Comparison of ENCODE assay signal across 15 cellular contexts in the genomic region with DNA sequence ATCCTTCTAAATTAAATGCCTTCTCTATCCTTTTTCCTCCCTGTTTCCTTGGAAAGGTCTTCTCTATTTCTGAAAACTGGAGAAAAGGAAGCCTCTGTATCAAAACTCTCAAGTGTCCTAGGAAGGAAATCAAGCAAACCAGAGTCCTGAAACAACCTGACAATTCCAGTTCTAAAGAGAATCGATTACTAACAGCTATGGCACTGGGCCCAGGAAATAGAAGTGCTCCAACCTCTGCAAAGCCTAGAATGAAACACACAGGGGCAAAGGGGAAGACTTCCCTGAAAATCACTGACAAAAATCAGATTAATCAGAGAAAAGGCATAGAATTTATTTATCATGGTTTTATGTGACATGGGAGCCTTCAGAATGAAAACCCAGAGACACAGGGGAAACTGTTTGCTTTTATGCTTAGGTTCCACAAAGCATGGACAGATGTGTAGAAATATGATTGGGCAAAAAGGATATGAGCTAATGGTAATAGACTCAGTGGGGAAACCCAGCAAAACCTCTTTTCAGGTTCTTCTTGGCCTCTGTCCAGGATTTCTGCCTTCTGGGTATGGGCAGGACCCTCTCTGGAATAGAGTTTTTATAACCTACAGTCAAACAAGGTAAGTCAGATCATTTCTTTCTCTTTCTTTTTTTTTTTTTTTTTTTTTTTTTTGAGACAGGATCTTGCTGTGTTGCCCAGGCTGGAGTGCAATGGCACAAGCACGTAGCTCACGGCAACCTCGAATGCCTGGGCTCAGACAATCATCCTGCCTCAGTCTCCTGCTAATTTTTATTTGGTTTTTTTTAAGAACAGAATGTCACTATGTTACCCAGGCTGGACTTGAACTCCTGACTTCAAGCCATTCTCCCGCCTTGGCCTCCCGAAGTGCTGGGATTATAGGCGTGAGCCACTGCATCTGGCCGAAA.
DNase-seq lines count a peak whose midpoint lies in the region; ATAC-seq and TF ChIP-seq lines count a peak whose summit lies in the region.
"Had no signal": no experiment of that assay in that cellular context is flagged by ENCODE, and none has a peak within 500 bp of the region (broad histone marks: within the 10 kb centered on the region; RNA-seq: fewer than 3 reads in every experiment).

No MANE protein-coding gene starts in this region.

- ATAC-seq in WTC11 (no peak), left colon (peak; percentile 82), HG03354 (IDR thresholded peaks at IDR 0.05; ENCODE audit: poor library complexity, severe bottlenecking, unreplicated experiment) (no peak)

- intact Hi-C loops in left colon (cut with DNase I, micrococcal nuclease): no loop called here

- no peak overlapping the region for H3K27ac Mint-ChIP-seq in WTC11
- H3K27ac Mint-ChIP-seq in type B pancreatic cell: peak overlapping the region; percentile 89
- H3K27ac Mint-ChIP-seq: activated CD4-positive, alpha-beta T cell treated with anti-CD3 and anti-CD28 coated beads, Interleukin-2, amount 10 ng/mL, durations not matched to agents 24 days and 14 days had no signal

- no peak overlapping the region for H3K4me3 Mint-ChIP-seq in WTC11
- peak overlapping the region; percentile 30 for H3K4me3 Mint-ChIP-seq in type B pancreatic cell
- H3K4me3 Mint-ChIP-seq: activated CD4-positive, alpha-beta T cell treated with anti-CD3 and anti-CD28 coated beads, Interleukin-2, amount 10 ng/mL, durations not matched to agents 24 days and 14 days had no signal

- CTCF ChIA-PET in WTC11 (lab: Charles Lee): interaction anchor here (0.5 to 1.2 kb wide), 3 partner anchors 134 to 273 kb away, joined by 3 to 5 read pairs (median 3); no protein-coding TSS in a partner anchor

- no peak overlapping the region for H3K27ac ChIP-seq in osteoblast (ENCODE audit: low read depth, low read length)
- H3K27ac ChIP-seq: cardiac muscle cell, RWPE1, suprapubic skin had no signal

- H3K4me2 ChIP-seq in osteoblast (ENCODE audit: insufficient read depth, low read length): no peak overlapping the region

- H3K36me3 ChIP-seq in osteoblast (ENCODE audit: insufficient read depth, low read length): no peaks in the 10 kb centered on the region
- H3K36me3 ChIP-seq: cardiac muscle cell, suprapubic skin had no signal

- H3K4me1 ChIP-seq in osteoblast (ENCODE audit: insufficient read depth, low read length): peaks cover under 1% of the 10 kb centered on the region

- H3K9me3 Mint-ChIP-seq in WTC11: peaks cover 12% of the 10 kb centered on the region
- peaks cover 7% of the 10 kb centered on the region for H3K9me3 Mint-ChIP-seq in type B pancreatic cell
- H3K9me3 Mint-ChIP-seq: activated CD4-positive, alpha-beta T cell treated with anti-CD3 and anti-CD28 coated beads, Interleukin-2, amount 10 ng/mL, durations not matched to agents 24 days and 14 days had no signal

- H3K9me3 ChIP-seq in osteoblast (ENCODE audit: low read depth, low read length): no peaks in the 10 kb centered on the region
- H3K9me3 ChIP-seq: suprapubic skin had no signal

- H3K27me3 Mint-ChIP-seq in WTC11 (ENCODE audit: low read depth) (no peaks in the 10 kb centered on the region), type B pancreatic cell (no peaks in the 10 kb centered on the region)

- no peaks in the 10 kb centered on the region for H3K79me2 ChIP-seq in osteoblast (ENCODE audit: insufficient read depth, low read length)

- no peaks in the 10 kb centered on the region for H4K20me1 ChIP-seq in osteoblast (ENCODE audit: insufficient read depth, low read length)

- H3K4me1 Mint-ChIP-seq in WTC11 (peaks cover 49% of the 10 kb centered on the region), type B pancreatic cell (ENCODE audit: unreplicated experiment) (peaks cover 56% of the 10 kb centered on the region)
- H3K4me1 Mint-ChIP-seq: activated CD4-positive, alpha-beta T cell treated with anti-CD3 and anti-CD28 coated beads, Interleukin-2, amount 10 ng/mL, durations not matched to agents 24 days and 14 days had no signal

- H3K4me3 ChIP-seq in osteoblast (ENCODE audit: insufficient read depth, low read length): no peak overlapping the region
- H3K4me3 ChIP-seq: cardiac muscle cell, suprapubic skin had no signal

- no peak overlapping the region for H2AFZ ChIP-seq in osteoblast (ENCODE audit: low read length)

- H3K36me3 Mint-ChIP-seq in WTC11 (peaks cover 6% of the 10 kb centered on the region), type B pancreatic cell (peaks cover 10% of the 10 kb centered on the region)

- no peaks in the 10 kb centered on the region for H3K27me3 ChIP-seq in osteoblast (ENCODE audit: insufficient read depth, low read length)
- H3K27me3 ChIP-seq: cardiac muscle cell, suprapubic skin had no signal

- TF ChIP-seq CTCF in WTC11 (IDR thresholded peaks at IDR 0.05): no peak
- no peak for TF ChIP-seq CTCF in type B pancreatic cell (conservative IDR thresholded peaks at IDR 0.05)
- TF ChIP-seq CTCF in osteoblast (IDR thresholded peaks at IDR 0.05; ENCODE audit: extremely low read depth, low read depth, low read length): no peak

- DNase-seq in SHP77 treated with DMSO at 0.1 percent for 48 hours (lab: John Stamatoyannopoulos, UW): peak; percentile 3
- DNase-seq in SHP77 (lab: John Stamatoyannopoulos, UW): no peak
- DNase-seq in WTC11 (ENCODE audit: low spot score): no peak
- DNase-seq in left colon: peak; percentile 22 to 48
- no peak for DNase-seq in type B pancreatic cell (ENCODE audit: extremely low spot score, unreplicated experiment)
- no peak for DNase-seq in activated gamma-delta T cell treated with Interleukin-2 at 50 U/mL for 16 hours
- DNase-seq in osteoblast (ENCODE audit: insufficient read length, low spot score, missing footprints): no peak
- DNase-seq: activated CD4-positive, alpha-beta T cell treated with anti-CD3 and anti-CD28 coated beads, Interleukin-2, amount 10 ng/mL, durations not matched to agents 24 days and 14 days; DND-41; KG1; NCI-H2081 treated with DMSO at 0.1 percent for 48 hours had no signal

- POLR2A ChIA-PET in WTC11 (lab: Charles Lee): no interaction called here

TF ChIP-seq in WTC11, 78 proteins besides CTCF, POLR2A, EP300 and RAD21:
- TF ChIP-seq ZNF671 (CRISPR knock-in tag; IDR thresholded peaks at IDR 0.05) (no peak), ZNF121 (CRISPR knock-in tag; IDR thresholded peaks at IDR 0.05) (peak; percentile 62; the same call in 1 of the 2 replicates), SOX15 (CRISPR knock-in tag; IDR thresholded peaks at IDR 0.05) (no peak)
- TF ChIP-seq, protein P1, sequence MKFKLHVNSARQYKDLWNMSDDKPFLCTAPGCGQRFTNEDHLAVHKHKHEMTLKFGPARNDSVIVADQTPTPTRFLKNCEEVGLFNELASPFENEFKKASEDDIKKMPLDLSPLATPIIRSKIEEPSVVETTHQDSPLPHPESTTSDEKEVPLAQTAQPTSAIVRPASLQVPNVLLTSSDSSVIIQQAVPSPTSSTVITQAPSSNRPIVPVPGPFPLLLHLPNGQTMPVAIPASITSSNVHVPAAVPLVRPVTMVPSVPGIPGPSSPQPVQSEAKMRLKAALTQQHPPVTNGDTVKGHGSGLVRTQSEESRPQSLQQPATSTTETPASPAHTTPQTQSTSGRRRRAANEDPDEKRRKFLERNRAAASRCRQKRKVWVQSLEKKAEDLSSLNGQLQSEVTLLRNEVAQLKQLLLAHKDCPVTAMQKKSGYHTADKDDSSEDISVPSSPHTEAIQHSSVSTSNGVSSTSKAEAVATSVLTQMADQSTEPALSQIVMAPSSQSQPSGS (CRISPR knock-in tag; IDR thresholded peaks at IDR 0.05; ENCODE audit: borderline replicate concordance, low read depth): no peak
- TF ChIP-seq, protein P2, sequence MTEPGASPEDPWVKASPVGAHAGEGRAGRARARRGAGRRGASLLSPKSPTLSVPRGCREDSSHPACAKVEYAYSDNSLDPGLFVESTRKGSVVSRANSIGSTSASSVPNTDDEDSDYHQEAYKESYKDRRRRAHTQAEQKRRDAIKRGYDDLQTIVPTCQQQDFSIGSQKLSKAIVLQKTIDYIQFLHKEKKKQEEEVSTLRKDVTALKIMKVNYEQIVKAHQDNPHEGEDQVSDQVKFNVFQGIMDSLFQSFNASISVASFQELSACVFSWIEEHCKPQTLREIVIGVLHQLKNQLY (CRISPR knock-in tag; IDR thresholded peaks at IDR 0.05): no peak
- TF ChIP-seq, protein P3, sequence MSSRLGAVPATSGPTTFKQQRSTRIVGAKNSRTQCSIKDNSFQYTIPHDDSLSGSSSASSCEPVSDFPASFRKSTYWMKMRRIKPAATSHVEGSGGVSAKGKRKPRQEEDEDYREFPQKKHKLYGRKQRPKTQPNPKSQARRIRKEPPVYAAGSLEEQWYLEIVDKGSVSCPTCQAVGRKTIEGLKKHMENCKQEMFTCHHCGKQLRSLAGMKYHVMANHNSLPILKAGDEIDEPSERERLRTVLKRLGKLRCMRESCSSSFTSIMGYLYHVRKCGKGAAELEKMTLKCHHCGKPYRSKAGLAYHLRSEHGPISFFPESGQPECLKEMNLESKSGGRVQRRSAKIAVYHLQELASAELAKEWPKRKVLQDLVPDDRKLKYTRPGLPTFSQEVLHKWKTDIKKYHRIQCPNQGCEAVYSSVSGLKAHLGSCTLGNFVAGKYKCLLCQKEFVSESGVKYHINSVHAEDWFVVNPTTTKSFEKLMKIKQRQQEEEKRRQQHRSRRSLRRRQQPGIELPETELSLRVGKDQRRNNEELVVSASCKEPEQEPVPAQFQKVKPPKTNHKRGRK (CRISPR knock-in tag; IDR thresholded peaks at IDR 0.05; ENCODE audit: borderline replicate concordance): no peak
- TF ChIP-seq, protein P4, sequence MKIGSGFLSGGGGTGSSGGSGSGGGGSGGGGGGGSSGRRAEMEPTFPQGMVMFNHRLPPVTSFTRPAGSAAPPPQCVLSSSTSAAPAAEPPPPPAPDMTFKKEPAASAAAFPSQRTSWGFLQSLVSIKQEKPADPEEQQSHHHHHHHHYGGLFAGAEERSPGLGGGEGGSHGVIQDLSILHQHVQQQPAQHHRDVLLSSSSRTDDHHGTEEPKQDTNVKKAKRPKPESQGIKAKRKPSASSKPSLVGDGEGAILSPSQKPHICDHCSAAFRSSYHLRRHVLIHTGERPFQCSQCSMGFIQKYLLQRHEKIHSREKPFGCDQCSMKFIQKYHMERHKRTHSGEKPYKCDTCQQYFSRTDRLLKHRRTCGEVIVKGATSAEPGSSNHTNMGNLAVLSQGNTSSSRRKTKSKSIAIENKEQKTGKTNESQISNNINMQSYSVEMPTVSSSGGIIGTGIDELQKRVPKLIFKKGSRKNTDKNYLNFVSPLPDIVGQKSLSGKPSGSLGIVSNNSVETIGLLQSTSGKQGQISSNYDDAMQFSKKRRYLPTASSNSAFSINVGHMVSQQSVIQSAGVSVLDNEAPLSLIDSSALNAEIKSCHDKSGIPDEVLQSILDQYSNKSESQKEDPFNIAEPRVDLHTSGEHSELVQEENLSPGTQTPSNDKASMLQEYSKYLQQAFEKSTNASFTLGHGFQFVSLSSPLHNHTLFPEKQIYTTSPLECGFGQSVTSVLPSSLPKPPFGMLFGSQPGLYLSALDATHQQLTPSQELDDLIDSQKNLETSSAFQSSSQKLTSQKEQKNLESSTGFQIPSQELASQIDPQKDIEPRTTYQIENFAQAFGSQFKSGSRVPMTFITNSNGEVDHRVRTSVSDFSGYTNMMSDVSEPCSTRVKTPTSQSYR (CRISPR knock-in tag; IDR thresholded peaks at IDR 0.05): no peak

Comparison
In these comparisons a context has a peak if more than half of its experiments do, and no peak if none do; other contexts are left out.
1. DNase-seq: peak in SHP77 treated with DMSO at 0.1 percent for 48 hours (single experiment) and left colon (2 of 2); none in SHP77 (0 of 2), WTC11 (single experiment), type B pancreatic cell (single experiment), activated gamma-delta T cell treated with Interleukin-2 at 50 U/mL for 16 hours (single experiment) and osteoblast (single experiment).